1 cellular context compared by ENCODE assay signal in the genomic region with DNA sequence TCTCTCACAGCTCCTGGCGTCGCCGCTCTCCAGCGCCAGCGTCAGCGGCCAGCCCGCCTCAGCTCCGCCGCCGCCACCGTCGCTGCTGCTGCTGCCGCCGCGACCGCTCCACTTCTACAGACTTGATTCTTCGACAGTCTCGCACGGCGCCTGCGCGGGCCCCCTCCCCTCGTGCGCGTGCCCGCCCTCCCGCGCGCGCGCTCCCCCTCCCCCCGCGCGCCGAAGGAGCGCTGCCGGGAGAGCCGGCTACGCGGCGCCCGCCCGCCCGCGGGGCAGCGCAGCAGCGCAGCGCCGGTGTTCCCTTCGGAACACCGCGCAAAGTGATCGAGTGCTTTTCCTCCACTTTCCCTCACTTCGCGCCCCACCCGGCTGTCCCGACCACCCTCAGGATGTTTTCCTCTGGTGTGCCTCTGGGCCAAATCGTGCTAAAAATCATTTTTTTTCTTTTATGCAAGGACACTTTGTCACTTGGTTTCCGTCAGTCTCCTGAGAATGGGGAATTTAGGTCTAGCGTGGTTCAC.
TF ChIP-seq lines count a peak whose summit lies in the region.

TSS of gene IRF2BP2 (minus strand) at position 118 of the 521 bp plus-strand sequence. CDS start 684 bp downstream, outside the sequence.

TF ChIP-seq in K562, 482 proteins besides CTCF, POLR2A, EP300 and RAD21 (continued from another document and continues in another):
- no peak for TF ChIP-seq ZNF407 (IDR thresholded peaks at IDR 0.05; ENCODE audit: low read depth)
- TF ChIP-seq NCOA2 (IDR thresholded peaks at IDR 0.05; ENCODE audit: partially characterized antibody in 2 of 2), result no peak
- TF ChIP-seq PML (IDR thresholded peaks at IDR 0.05; ENCODE audit: low read length), result peak; percentile 66
- no peak for TF ChIP-seq RNF2 (IDR thresholded peaks at IDR 0.05)
- TF ChIP-seq TAF9B (IDR thresholded peaks at IDR 0.05; ENCODE audit: partially characterized antibody), result no peak
- peak; percentile 33; the same call in 1 of the 2 replicates for TF ChIP-seq BCOR (IDR thresholded peaks at IDR 0.05)
- TF ChIP-seq ZC3H4 (CRISPR knock-in tag; IDR thresholded peaks at IDR 0.05; ENCODE audit: borderline replicate concordance), result no peak
- TF ChIP-seq OTX1 (CRISPR knock-in tag; IDR thresholded peaks at IDR 0.05), result no peak
- TF ChIP-seq ATF4 (CRISPR knock-in tag; IDR thresholded peaks at IDR 0.05), result no peak
- TF ChIP-seq RFX7 (CRISPR knock-in tag; IDR thresholded peaks at IDR 0.05), result no peak
- peak; percentile 73 to 96 for TF ChIP-seq MAZ (CRISPR knock-in tag; conservative IDR thresholded peaks at IDR 0.05 in 1 of 2, IDR thresholded peaks at IDR 0.05 in 1 of 2)
- peak; percentile 67 for TF ChIP-seq RBFOX2 (IDR thresholded peaks at IDR 0.05; ENCODE audit: low read depth, low read length)
- no peak for TF ChIP-seq ZNF507 (tag; conservative IDR thresholded peaks at IDR 0.05)
- peak; percentile 35 to 56; a peak in 1 of 4 replicates for TF ChIP-seq NONO (IDR thresholded peaks at IDR 0.05; ENCODE audit: low read depth in 2 of 2, low read length in 1 of 2)
- TF ChIP-seq FOXK2 (conservative IDR thresholded peaks at IDR 0.05 in 1 of 2, IDR thresholded peaks at IDR 0.05 in 1 of 2; ENCODE audit: low read depth in 2 of 2), result no peak
- TF ChIP-seq SIN3A (IDR thresholded peaks at IDR 0.05; ENCODE audit: borderline replicate concordance in 2 of 2, control insufficient read depth in 1 of 2, low read depth in 2 of 2, low read length in 2 of 2), result peak in 1 of 2 experiments; percentile 36; a peak in 1 of 4 replicates
- TF ChIP-seq ZNF75A (CRISPR knock-in tag; IDR thresholded peaks at IDR 0.05), result peak; percentile 21; the same call in 1 of the 2 replicates
- TF ChIP-seq ZFP36 (IDR thresholded peaks at IDR 0.05; ENCODE audit: low read depth, low read length, partially characterized antibody), result no peak
- TF ChIP-seq, protein P1, sequence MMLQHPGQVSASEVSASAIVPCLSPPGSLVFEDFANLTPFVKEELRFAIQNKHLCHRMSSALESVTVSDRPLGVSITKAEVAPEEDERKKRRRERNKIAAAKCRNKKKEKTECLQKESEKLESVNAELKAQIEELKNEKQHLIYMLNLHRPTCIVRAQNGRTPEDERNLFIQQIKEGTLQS (IDR thresholded peaks at IDR 0.05), result no peak
- TF ChIP-seq, protein P1 (CRISPR knock-in tag; conservative IDR thresholded peaks at IDR 0.05), result 0 out of 2 replicates have a peak, but pooled peaks have one; percentile 40
- TF ChIP-seq ZNF589 (CRISPR knock-in tag; IDR thresholded peaks at IDR 0.05; ENCODE audit: low read depth), result peak; percentile 86; the same call in 1 of the 2 replicates
- TF ChIP-seq, protein P2, sequence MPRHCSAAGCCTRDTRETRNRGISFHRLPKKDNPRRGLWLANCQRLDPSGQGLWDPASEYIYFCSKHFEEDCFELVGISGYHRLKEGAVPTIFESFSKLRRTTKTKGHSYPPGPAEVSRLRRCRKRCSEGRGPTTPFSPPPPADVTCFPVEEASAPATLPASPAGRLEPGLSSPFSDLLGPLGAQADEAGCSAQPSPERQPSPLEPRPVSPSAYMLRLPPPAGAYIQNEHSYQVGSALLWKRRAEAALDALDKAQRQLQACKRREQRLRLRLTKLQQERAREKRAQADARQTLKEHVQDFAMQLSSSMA (CRISPR knock-in tag; IDR thresholded peaks at IDR 0.05), result no peak
- no peak for TF ChIP-seq SMC3 (conservative IDR thresholded peaks at IDR 0.05; ENCODE audit: insufficient read depth, low read depth, low read length)
- peak; percentile 88; the same call in 1 of the 2 replicates for TF ChIP-seq ZNF175 (CRISPR knock-in tag; IDR thresholded peaks at IDR 0.05; ENCODE audit: low read depth)
- TF ChIP-seq ZBTB7A (IDR thresholded peaks at IDR 0.05; ENCODE audit: borderline replicate concordance, control insufficient read depth, low read depth, low read length), result peak; percentile 62; the same call in 1 of the 2 replicates
- TF ChIP-seq, protein P3, sequence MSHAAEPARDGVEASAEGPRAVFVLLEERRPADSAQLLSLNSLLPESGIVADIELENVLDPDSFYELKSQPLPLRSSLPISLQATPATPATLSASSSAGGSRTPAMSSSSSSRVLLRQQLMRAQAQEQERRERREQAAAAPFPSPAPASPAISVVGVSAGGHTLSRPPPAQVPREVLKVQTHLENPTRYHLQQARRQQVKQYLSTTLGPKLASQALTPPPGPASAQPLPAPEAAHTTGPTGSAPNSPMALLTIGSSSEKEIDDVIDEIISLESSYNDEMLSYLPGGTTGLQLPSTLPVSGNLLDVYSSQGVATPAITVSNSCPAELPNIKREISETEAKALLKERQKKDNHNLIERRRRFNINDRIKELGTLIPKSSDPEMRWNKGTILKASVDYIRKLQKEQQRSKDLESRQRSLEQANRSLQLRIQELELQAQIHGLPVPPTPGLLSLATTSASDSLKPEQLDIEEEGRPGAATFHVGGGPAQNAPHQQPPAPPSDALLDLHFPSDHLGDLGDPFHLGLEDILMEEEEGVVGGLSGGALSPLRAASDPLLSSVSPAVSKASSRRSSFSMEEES (CRISPR knock-in tag; IDR thresholded peaks at IDR 0.05), result no peak
- peak; percentile 15 for TF ChIP-seq RBM25 (IDR thresholded peaks at IDR 0.05; ENCODE audit: low read depth, low read length, severe bottlenecking)
- TF ChIP-seq SIN3B (IDR thresholded peaks at IDR 0.05; ENCODE audit: low read depth), result no peak
- 0 out of 2 replicates have a peak, but pooled peaks have one; percentile 14 for TF ChIP-seq PTBP1 (IDR thresholded peaks at IDR 0.05; ENCODE audit: low read depth, low read length)
- no peak for TF ChIP-seq ILK (tag; IDR thresholded peaks at IDR 0.05; ENCODE audit: borderline replicate concordance, low read depth)
- TF ChIP-seq, protein P4, sequence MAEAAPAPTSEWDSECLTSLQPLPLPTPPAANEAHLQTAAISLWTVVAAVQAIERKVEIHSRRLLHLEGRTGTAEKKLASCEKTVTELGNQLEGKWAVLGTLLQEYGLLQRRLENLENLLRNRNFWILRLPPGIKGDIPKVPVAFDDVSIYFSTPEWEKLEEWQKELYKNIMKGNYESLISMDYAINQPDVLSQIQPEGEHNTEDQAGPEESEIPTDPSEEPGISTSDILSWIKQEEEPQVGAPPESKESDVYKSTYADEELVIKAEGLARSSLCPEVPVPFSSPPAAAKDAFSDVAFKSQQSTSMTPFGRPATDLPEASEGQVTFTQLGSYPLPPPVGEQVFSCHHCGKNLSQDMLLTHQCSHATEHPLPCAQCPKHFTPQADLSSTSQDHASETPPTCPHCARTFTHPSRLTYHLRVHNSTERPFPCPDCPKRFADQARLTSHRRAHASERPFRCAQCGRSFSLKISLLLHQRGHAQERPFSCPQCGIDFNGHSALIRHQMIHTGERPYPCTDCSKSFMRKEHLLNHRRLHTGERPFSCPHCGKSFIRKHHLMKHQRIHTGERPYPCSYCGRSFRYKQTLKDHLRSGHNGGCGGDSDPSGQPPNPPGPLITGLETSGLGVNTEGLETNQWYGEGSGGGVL (CRISPR knock-in tag; IDR thresholded peaks at IDR 0.05), result no peak
- TF ChIP-seq CHD4 (IDR thresholded peaks at IDR 0.05; ENCODE audit: insufficient read depth, insufficient replicate concordance, low read depth, low read length, poor library complexity, severe bottlenecking), result no peak
- TF ChIP-seq MAX (CRISPR knock-in tag; IDR thresholded peaks at IDR 0.05), result peak; percentile 30; the same call in 1 of the 2 replicates
- TF ChIP-seq SUPT5H (IDR thresholded peaks at IDR 0.05), result peak; percentile 70
- peak; percentile 87 for TF ChIP-seq NFRKB (IDR thresholded peaks at IDR 0.05; ENCODE audit: low read depth)
- peak; percentile 58; the same call in 1 of the 2 replicates for TF ChIP-seq MTA1 (IDR thresholded peaks at IDR 0.05; ENCODE audit: borderline replicate concordance)
- TF ChIP-seq ERF (CRISPR knock-in tag; IDR thresholded peaks at IDR 0.05), result 0 out of 2 replicates have a peak, but pooled peaks have one; percentile 21
- no peak for TF ChIP-seq SMAD2 (IDR thresholded peaks at IDR 0.05; ENCODE audit: low read depth, low read length)
- TF ChIP-seq ZNF696 (CRISPR knock-in tag; conservative IDR thresholded peaks at IDR 0.05), result no peak
- TF ChIP-seq THAP12 (CRISPR knock-in tag; IDR thresholded peaks at IDR 0.05), result peak; percentile 95
- TF ChIP-seq TOE1 (IDR thresholded peaks at IDR 0.05; ENCODE audit: borderline replicate concordance), result peak; percentile 14; the same call in 1 of the 2 replicates
- TF ChIP-seq TOE1 (CRISPR knock-in tag; IDR thresholded peaks at IDR 0.05; ENCODE audit: borderline replicate concordance, low read depth), result peak; percentile 74; the same call in 1 of the 2 replicates
- TF ChIP-seq ZKSCAN8 (CRISPR knock-in tag; IDR thresholded peaks at IDR 0.05), result no peak
